ENCODE assay signal across 31 cellular contexts in genomic region chrX:147675819-147676218, GRCh38.
"Had no signal": no experiment of that assay in that cellular context is flagged by ENCODE, and none has a peak within 500 bp of the region (broad histone marks: within the 10 kb centered on the region; RNA-seq: fewer than 3 reads in every experiment).

No MANE protein-coding gene starts in this region.

- H3K4me3 ChIP-seq: adrenal gland, body of pancreas, breast epithelium, Peyer's patch, SJSA1 had no signal

- H3K27ac ChIP-seq: adrenal gland, body of pancreas, breast epithelium, Peyer's patch, SJSA1, VCaP had no signal

- H3K36me3 Mint-ChIP-seq: activated CD4-positive, alpha-beta memory T cell treated with anti-CD3 and anti-CD28 coated beads for 36 hours; activated naive CD4-positive, alpha-beta T cell treated with anti-CD3 and anti-CD28 coated beads, Interleukin-2, amount 50 U/mL, for 72 hours; T-cell had no signal

- H3K36me3 ChIP-seq: adrenal gland, breast epithelium, Peyer's patch, SJSA1 had no signal

- H3K9me3 ChIP-seq: adrenal gland, body of pancreas, breast epithelium, Peyer's patch, SJSA1 had no signal

- H3K4me1 ChIP-seq: adrenal gland, body of pancreas, breast epithelium, Peyer's patch, SJSA1 had no signal

- H3K4me1 Mint-ChIP-seq: activated B cell treated with CpG ODN at 0.5 μM for 24 hours, T-cell had no signal

- ATAC-seq: activated naive CD4-positive, alpha-beta T cell treated with anti-CD3 and anti-CD28 coated beads, Interleukin-2, amount 50 U/mL, for 72 hours; activated T-cell treated with anti-CD3 and anti-CD28 coated beads, Interleukin-2, amount 50 U/mL, for 4 hours; body of pancreas; PC-3; T-cell had no signal

- H3K27me3 Mint-ChIP-seq: activated B cell treated with CpG ODN at 0.5 μM for 24 hours; activated CD4-positive, alpha-beta memory T cell treated with anti-CD3 and anti-CD28 coated beads for 36 hours had no signal

- H3K27ac Mint-ChIP-seq: activated B cell treated with CpG ODN at 0.5 μM for 24 hours; activated CD4-positive, alpha-beta memory T cell treated with anti-CD3 and anti-CD28 coated beads for 36 hours; activated naive CD4-positive, alpha-beta T cell treated with anti-CD3 and anti-CD28 coated beads for 36 hours; activated naive CD4-positive, alpha-beta T cell treated with anti-CD3 and anti-CD28 coated beads, Interleukin-2, amount 50 U/mL, for 72 hours; activated T-helper 1 cell treated with anti-CD3 and anti-CD28 coated beads, Interleukin-12 subunit alpha, Interleukin-12 subunit beta, Interleukin-2, Interleukin-4 antibody, amounts not matched to agents 30 ng/mL and 10 ng/mL and 1 ng/mL, durations not matched to agents 14 hours and 24 hours and 36 hours; T-cell had no signal

- H3K27me3 ChIP-seq: adrenal gland, body of pancreas, breast epithelium, Peyer's patch, SJSA1 had no signal

- H3K9ac ChIP-seq: SK-N-SH had no signal

- H3K9me3 Mint-ChIP-seq: activated B cell treated with CpG ODN at 0.5 μM for 24 hours; activated CD4-positive, alpha-beta memory T cell treated with anti-CD3 and anti-CD28 coated beads for 36 hours; activated naive CD4-positive, alpha-beta T cell treated with anti-CD3 and anti-CD28 coated beads, Interleukin-2, amount 50 U/mL, for 72 hours; activated T-cell treated with anti-CD3 and anti-CD28 coated beads, Interleukin-2, amount 50 U/mL, for 4 hours; activated T-helper 1 cell treated with anti-CD3 and anti-CD28 coated beads, Interleukin-12 subunit alpha, Interleukin-12 subunit beta, Interleukin-2, Interleukin-4 antibody, amounts not matched to agents 30 ng/mL and 10 ng/mL and 1 ng/mL, durations not matched to agents 14 hours and 24 hours and 36 hours had no signal

- DNase-seq: activated B cell treated with CpG ODN at 0.5 μM for 24 hours; activated CD4-positive, alpha-beta memory T cell treated with anti-CD3 and anti-CD28 coated beads for 36 hours; activated CD4-positive, alpha-beta T cell treated with anti-CD3 and anti-CD28 coated beads for 4 hours; activated CD4-positive, alpha-beta T cell treated with anti-CD3 and anti-CD28 coated beads, Interleukin-2, amount 50 U/mL, for 1 hour; activated CD4-positive, CD25-positive, alpha-beta regulatory T cell treated with anti-CD3 and anti-CD28 coated beads, Interleukin-2, amount 50 U/mL, for 72 hours; activated CD8-positive, alpha-beta memory T cell treated with anti-CD3 and anti-CD28 coated beads, Interleukin-2, amount 50 U/mL, for 4 hours; activated gamma-delta T cell treated with Interleukin-2 at 50 U/mL for 16 hours; activated naive CD4-positive, alpha-beta T cell treated with anti-CD3 and anti-CD28 coated beads for 36 hours; activated T-cell treated with anti-CD3 and anti-CD28 coated beads for 4 hours; activated T-cell treated with anti-CD3 and anti-CD28 coated beads, Interleukin-2, amount 50 U/mL, for 4 hours; adrenal gland; body of pancreas; NCI-H1436 treated with DMSO at 0.1 percent for 48 hours; NCI-H1694 treated with DMSO at 0.1 percent for 48 hours; NCI-H2029; NCI-H345; NCI-H524 treated with DMSO at 0.1 percent for 48 hours; NK-92 treated with Interleukin-12 subunit alpha and Interleukin-12 subunit beta, amount 100 ng/mL, for 24 hours; PC-3; Peyer's patch; RPMI8226; SHP77 treated with DMSO at 0.1 percent for 48 hours; SK-N-SH; T-cell; T-helper 2 cell; T-helper 9 cell had no signal

- H3K4me3 Mint-ChIP-seq: activated B cell treated with CpG ODN at 0.5 μM for 24 hours; activated CD4-positive, alpha-beta memory T cell treated with anti-CD3 and anti-CD28 coated beads for 36 hours; activated naive CD4-positive, alpha-beta T cell treated with anti-CD3 and anti-CD28 coated beads for 36 hours; activated T-cell treated with anti-CD3 and anti-CD28 coated beads, Interleukin-2, amount 50 U/mL, for 4 hours; activated T-helper 1 cell treated with anti-CD3 and anti-CD28 coated beads, Interleukin-12 subunit alpha, Interleukin-12 subunit beta, Interleukin-2, Interleukin-4 antibody, amounts not matched to agents 30 ng/mL and 10 ng/mL and 1 ng/mL, durations not matched to agents 14 hours and 24 hours and 36 hours; T-cell had no signal
